10 cellular contexts compared by ENCODE assay signal in genomic region chr22:38270091-38270972, GRCh38. TPM values are rescaled to one million over a fixed set of nuclear protein-coding genes. Genes with fewer than 3 reads are reported as not detected.
DNase-seq lines count a peak whose midpoint lies in the region; ATAC-seq, FAIRE-seq and TF ChIP-seq lines count a peak whose summit lies in the region.
"Had no signal": no experiment of that assay in that cellular context is flagged by ENCODE, and none has a peak within 500 bp of the region (broad histone marks: within the 10 kb centered on the region; RNA-seq: fewer than 3 reads in every experiment).

No MANE protein-coding gene starts in this region.

- H3K9me3 ChIP-seq in BLaER1 (no peaks in the 10 kb centered on the region), MM.1S (replicated peaks; ENCODE audit: insufficient read depth, low read length) (no peaks in the 10 kb centered on the region)

- no peaks in the 10 kb centered on the region for H3K9me2 ChIP-seq in MM.1S (replicated peaks; ENCODE audit: insufficient read depth, low read length)

- no peaks in the 10 kb centered on the region for H3K9me3 Mint-ChIP-seq in effector memory CD8-positive, alpha-beta T cell
- no peaks in the 10 kb centered on the region for H3K9me3 Mint-ChIP-seq in osteocyte (ENCODE audit: unreplicated experiment)

- peak overlapping the region; percentile 84 to 85 for H3K4me3 Mint-ChIP-seq in effector memory CD8-positive, alpha-beta T cell
- peak overlapping the region; percentile 87 for H3K4me3 Mint-ChIP-seq in osteocyte (ENCODE audit: unreplicated experiment)

- 50 to 63% methylated on average over 13 of the region's 13 CpGs for WGBS in lower leg skin, 2 donors

- H3K36me3 ChIP-seq in BLaER1 (peaks cover 5% of the 10 kb centered on the region), MM.1S (replicated peaks; ENCODE audit: insufficient read depth, low read length) (peaks cover 12% of the 10 kb centered on the region; the same call in 1 of the 2 replicates)

- no peak overlapping the region for H2AFZ ChIP-seq in MM.1S (ENCODE audit: low read length)

- H3K27ac Mint-ChIP-seq in effector memory CD8-positive, alpha-beta T cell: peak overlapping the region; percentile 89 to 97
- H3K27ac Mint-ChIP-seq in osteocyte (ENCODE audit: unreplicated experiment): peak overlapping the region; percentile 81

- H3K27ac ChIP-seq in BLaER1 (peak overlapping the region; percentile 20), MM.1S (ENCODE audit: low read length) (no peak overlapping the region)
- H3K27ac ChIP-seq: KMS-11 had no signal

- H3K9ac ChIP-seq in BLaER1 (peak overlapping the region; percentile 13; the same call in 1 of the 2 replicates), MM.1S (ENCODE audit: low read length) (0 out of 2 replicates have a peak overlapping the region, but pooled peaks have one; percentile 12)
- H3K9ac ChIP-seq: KMS-11 had no signal

- H4K20me1 ChIP-seq in BLaER1: peaks cover 39% of the 10 kb centered on the region
- peaks cover 5% of the 10 kb centered on the region; the same call in 1 of the 2 replicates for H4K20me1 ChIP-seq in MM.1S (ENCODE audit: insufficient read depth, low read length)

- ATAC-seq in effector memory CD8-positive, alpha-beta T cell (replicated peaks): no peak

- H3K4me2 ChIP-seq in BLaER1: peak overlapping the region; percentile 89
- peak overlapping the region; percentile 97; the same call in 1 of the 2 replicates for H3K4me2 ChIP-seq in MM.1S (ENCODE audit: low read depth, low read length)

- DNase-seq in MM.1S (no peak), osteocyte (ENCODE audit: extremely low spot score, unreplicated experiment) (no peak), SKM-1 treated with dmso at 0.1 percent for 144 hours (lab: John Stamatoyannopoulos, UW; ENCODE audit: unreplicated experiment) (no peak), lower leg skin (ENCODE audit: low spot score in 2 of 2) (no peak), frontal cortex (ENCODE audit: low spot score in 2 of 2) (no peak)
- no peak for DNase-seq in effector memory CD8-positive, alpha-beta T cell
- DNase-seq in activated effector memory CD4-positive, alpha-beta T cell treated with Interleukin-2 at 50 U/mL for 16 hours: no peak

- intact Hi-C loops in lower leg skin (cut with DNase I; ENCODE audit: low total_unique reads): no loop called here

- H3K4me3 ChIP-seq in BLaER1 (no peak overlapping the region), MM.1S (ENCODE audit: low read length) (no peak overlapping the region), lower leg skin (ENCODE audit: low read depth, poor library complexity, severe bottlenecking) (no peak overlapping the region)

- H3K4me1 Mint-ChIP-seq in effector memory CD8-positive, alpha-beta T cell (ENCODE audit: low read depth in 2 of 2): peaks cover 44 to 48% of the 10 kb centered on the region in 2 donors
- H3K4me1 Mint-ChIP-seq in osteocyte (ENCODE audit: unreplicated experiment): peaks cover 57% of the 10 kb centered on the region

- no peaks in the 10 kb centered on the region for H3K27me3 Mint-ChIP-seq in effector memory CD8-positive, alpha-beta T cell
- no peaks in the 10 kb centered on the region for H3K27me3 Mint-ChIP-seq in osteocyte (ENCODE audit: unreplicated experiment)

- H3K27me3 ChIP-seq in BLaER1 (no peaks in the 10 kb centered on the region), MM.1S (replicated peaks; ENCODE audit: insufficient read depth, low read length) (no peaks in the 10 kb centered on the region)

- peaks cover 78% of the 10 kb centered on the region for H3K79me2 ChIP-seq in MM.1S (ENCODE audit: low read length)

- no peak for FAIRE-seq in frontal cortex (lab: Jason Lieb, UNC)
- FAIRE-seq: H1 had no signal

- TF ChIP-seq POLR2A in lower leg skin (IDR thresholded peaks at IDR 0.05): no peak

- H3K4me1 ChIP-seq in BLaER1: peaks cover 75% of the 10 kb centered on the region
- peaks cover 34% of the 10 kb centered on the region for H3K4me1 ChIP-seq in MM.1S (ENCODE audit: low read length)

- no peak for TF ChIP-seq CTCF in MM.1S (IDR thresholded peaks at IDR 0.05; ENCODE audit: low read length)
- TF ChIP-seq CTCF in osteocyte (IDR thresholded peaks at IDR 0.05): no peak
- TF ChIP-seq CTCF in lower leg skin (IDR thresholded peaks at IDR 0.05): no peak

- peaks cover 24% of the 10 kb centered on the region for H3K36me3 Mint-ChIP-seq in effector memory CD8-positive, alpha-beta T cell (ENCODE audit: insufficient read depth)
- H3K36me3 Mint-ChIP-seq in osteocyte (ENCODE audit: unreplicated experiment): peaks cover 2% of the 10 kb centered on the region

- peaks cover 14% of the 10 kb centered on the region for H3F3A ChIP-seq in MM.1S (ENCODE audit: insufficient read depth, low read length)

RNA-seq across cellular contexts. Expression of gene TMEM184B, which starts 2.5 kb away (rescaled TPM):
- total RNA-seq in osteocyte (88.0 and 90.5 TPM in 2 replicates), lower leg skin (10 to 100 TPM; 27.9 to 67.4 (median 40.7) TPM), frontal cortex (6.9 TPM)

RNA-seq across cellular contexts. Expression of gene CSNK1E, which starts 46.9 kb away (rescaled TPM):
- total RNA-seq in osteocyte (175 and 176 TPM in 2 replicates), lower leg skin (100 to 1,000 TPM; 142 to 258 (median 163) TPM), frontal cortex (197 TPM)
